Comparison of ENCODE assay signal across 17 cellular contexts in genomic region chr19:3006075-3006767, GRCh38. TPM values are rescaled to one million over a fixed set of nuclear protein-coding genes. Genes with fewer than 3 reads are reported as not detected.
A peak's percentile ranks its signal among the peaks of the same experiment; 100 is the strongest.
DNase-seq lines count a peak whose midpoint lies in the region; ATAC-seq and TF ChIP-seq lines count a peak whose summit lies in the region.
"Had no signal": no experiment of that assay in that cellular context is flagged by ENCODE, and none has a peak within 500 bp of the region (broad histone marks: within the 10 kb centered on the region; RNA-seq: fewer than 3 reads in every experiment).

No MANE protein-coding gene starts in this region.

- H3K9me3 ChIP-seq in Karpas-422 (ENCODE audit: low read length) (no peaks in the 10 kb centered on the region), colonic mucosa (no peaks in the 10 kb centered on the region)
- H3K9me3 ChIP-seq: esophagus muscularis mucosa, stomach had no signal

- H3K36me3 ChIP-seq in Karpas-422 (ENCODE audit: insufficient read depth, low read length) (no peaks in the 10 kb centered on the region), colonic mucosa (no peaks in the 10 kb centered on the region)

- H3K9ac ChIP-seq in Karpas-422 (ENCODE audit: low read length) (no peak overlapping the region), colonic mucosa (ENCODE audit: low read depth in 2 of 2, low read length in 2 of 2) (no peak overlapping the region)

- no peaks in the 10 kb centered on the region for H3K9me2 ChIP-seq in Karpas-422 (replicated peaks; ENCODE audit: insufficient read depth, low read length)

- no peak for TF ChIP-seq CTCF in colonic mucosa (IDR thresholded peaks at IDR 0.05)

- H3K27me3 ChIP-seq in Karpas-422 (ENCODE audit: low read length) (no peaks in the 10 kb centered on the region), colonic mucosa (no peaks in the 10 kb centered on the region)
- H3K27me3 ChIP-seq: esophagus muscularis mucosa, stomach had no signal

- no peak for ATAC-seq in HG02588 (IDR thresholded peaks at IDR 0.05; ENCODE audit: unreplicated experiment)

- H3K4me1 ChIP-seq in Karpas-422 (ENCODE audit: low read length) (no peaks in the 10 kb centered on the region), colonic mucosa (no peaks in the 10 kb centered on the region)
- H3K4me1 ChIP-seq: esophagus muscularis mucosa, stomach had no signal

- H3K79me2 ChIP-seq in Karpas-422 (ENCODE audit: low read length): no peaks in the 10 kb centered on the region

- no peak overlapping the region for H2AFZ ChIP-seq in Karpas-422 (ENCODE audit: low read length)

- no peaks in the 10 kb centered on the region for H4K20me1 ChIP-seq in Karpas-422 (ENCODE audit: insufficient read depth, low read depth, low read length)

- no peak overlapping the region for H3K27ac ChIP-seq in Karpas-422 (ENCODE audit: low read length)
- H3K27ac ChIP-seq in colonic mucosa: no peak overlapping the region
- H3K27ac ChIP-seq: esophagus muscularis mucosa, stomach had no signal

- intact Hi-C loops in colonic mucosa (cut with DNase I): no loop called here

- H3K4me3 ChIP-seq in Karpas-422 (ENCODE audit: low read length) (no peak overlapping the region), colonic mucosa (no peak overlapping the region)
- H3K4me3 ChIP-seq: esophagus muscularis mucosa, stomach had no signal

- no peak overlapping the region for H3K4me2 ChIP-seq in Karpas-422 (ENCODE audit: low read depth, low read length, poor library complexity, severe bottlenecking)

- peak; percentile 67 for DNase-seq in activated effector memory CD4-positive, alpha-beta T cell treated with anti-CD3 and anti-CD28 coated beads, Interleukin-2, amount 50 U/mL, for 16 hours
- no peak for DNase-seq in activated effector memory CD4-positive, alpha-beta T cell treated with Interleukin-2 at 50 U/mL for 16 hours
- DNase-seq in Karpas-422: peak; percentile 52
- DNase-seq in colonic mucosa: peak; percentile 61
- peak; percentile 22 for DNase-seq in stimulated activated CD4-positive, alpha-beta T cell treated with anti-CD3 and anti-CD28 coated beads, Interleukin-4, amount 100 ng/mL, for 1 hour
- DNase-seq in cerebellar nuclear complex (lab: John Stamatoyannopoulos, UW): no peak
- no peak for DNase-seq in SHP77 treated with DMSO at 0.1 percent for 48 hours (lab: John Stamatoyannopoulos, UW)
- DNase-seq: activated CD4-positive, CD25-positive, alpha-beta regulatory T cell; EL; HCEC 1CT; hippocampal formation; mesenchymal stem cell; NCI-H1105; NCI-H82; stomach had no signal

RNA-seq across cellular contexts. Expression of gene TLE2, which starts 22.9 kb away (rescaled TPM):
- not detected in 2 replicates for total RNA-seq in Karpas-422 (2014; rRNA removed; shearing (Covaris generic); ENCODE audit: low replicate concordance)
- 10 to 100 TPM; 42.8 to 52.4 TPM for total RNA-seq in colonic mucosa

RNA-seq across cellular contexts. Expression of gene TLE6, which starts 28.9 kb away (rescaled TPM):
- 3.4 and 5.0 TPM in 2 replicates for total RNA-seq in Karpas-422 (2014; rRNA removed; shearing (Covaris generic); ENCODE audit: low replicate concordance)
- total RNA-seq in colonic mucosa: 1 to 10 TPM; 2.9 to 3.8 TPM

RNA-seq across cellular contexts. Expression of gene TLE5, which starts 56.1 kb away (rescaled TPM):
- 146 and 233 TPM in 2 replicates for total RNA-seq in Karpas-422 (2014; rRNA removed; shearing (Covaris generic); ENCODE audit: low replicate concordance)
- total RNA-seq in colonic mucosa: 100 to 1,000 TPM; 407 to 409 TPM

Comparison
In these comparisons a context has a peak if more than half of its experiments do, and no peak if none do; other contexts are left out.
1. DNase-seq: peak in activated effector memory CD4-positive, alpha-beta T cell treated with anti-CD3 and anti-CD28 coated beads, Interleukin-2, amount 50 U/mL, for 16 hours (single experiment), Karpas-422 (single experiment), colonic mucosa (single experiment) and stimulated activated CD4-positive, alpha-beta T cell treated with anti-CD3 and anti-CD28 coated beads, Interleukin-4, amount 100 ng/mL, for 1 hour (single experiment); none in activated effector memory CD4-positive, alpha-beta T cell treated with Interleukin-2 at 50 U/mL for 16 hours (single experiment), cerebellar nuclear complex (0 of 2) and SHP77 treated with DMSO at 0.1 percent for 48 hours (single experiment).
2. RNA of gene TLE2, which starts 22.9 kb away (total RNA-seq): 42.8 to 52.4 TPM in colonic mucosa; not detected in Karpas-422; every median in the first group is over 10 times any median in the second.